8 cellular contexts compared by ENCODE assay signal in genomic region chr11:86245369-86246292, GRCh38. TPM values are rescaled to one million over a fixed set of nuclear protein-coding genes. Genes with fewer than 3 reads are reported as not detected.
DNase-seq lines count a peak whose midpoint lies in the region; TF ChIP-seq lines count a peak whose summit lies in the region.

No MANE protein-coding gene starts in this region.

- H3K27ac Mint-ChIP-seq in neural crest cell (ENCODE audit: unreplicated experiment): no peak overlapping the region

- peak overlapping the region; percentile 95 for H3K4me3 ChIP-seq in epithelial cell of proximal tubule (ENCODE audit: low read depth, low read length)

- no peaks in the 10 kb centered on the region for H3K36me3 Mint-ChIP-seq in neural crest cell (ENCODE audit: low read depth)

- peaks cover 19% of the 10 kb centered on the region for H3K27me3 Mint-ChIP-seq in neural crest cell (ENCODE audit: low read depth)

- no peak overlapping the region for H3K4me3 Mint-ChIP-seq in neural crest cell

- no peaks in the 10 kb centered on the region for H3K9me3 Mint-ChIP-seq in neural crest cell

- H3K27ac ChIP-seq in VCaP: peak overlapping the region; percentile 99

- H3K4me1 Mint-ChIP-seq in neural crest cell: peaks cover 21% of the 10 kb centered on the region

- DNase-seq in activated effector memory CD4-positive, alpha-beta T cell treated with anti-CD3 and anti-CD28 coated beads, Interleukin-2, amount 50 U/mL, for 16 hours: peak; percentile 74
- DNase-seq in activated effector memory CD4-positive, alpha-beta T cell treated with Interleukin-2 at 50 U/mL for 16 hours: no peak
- peak; percentile 19 for DNase-seq in HT1080 (ENCODE audit: low read depth)
- DNase-seq in epithelial cell of proximal tubule (ENCODE audit: low read depth): no peak
- DNase-seq in neural crest cell (ENCODE audit: low read depth, low spot score): peak; percentile 8
- DNase-seq in COLO829 (ENCODE audit: low spot score): no peak
- DNase-seq in HPDE6-E6E7 (ENCODE audit: extremely low spot score): no peak

- TF ChIP-seq CTCF in VCaP (conservative IDR thresholded peaks at IDR 0.05) (no peak), epithelial cell of proximal tubule (conservative IDR thresholded peaks at IDR 0.05; ENCODE audit: low read depth, low read length) (no peak), neural crest cell (conservative IDR thresholded peaks at IDR 0.05) (no peak)

RNA-seq across cellular contexts. Expression of gene EED, which starts 1.1 kb away (rescaled TPM):
- total RNA-seq in HT1080 (2014; rRNA removed; shearing (Covaris generic)): 27.6 and 38.1 TPM in 2 replicates
- polyA plus RNA-seq in HT1080 (2015; cell fraction: cytosol; rRNA removed): 20.0 and 21.0 TPM in 2 replicates
- polyA plus RNA-seq in HT1080 (2015; cell fraction: nucleus; rRNA removed): 42.1 and 42.8 TPM in 2 replicates
- 12.1 and 22.4 TPM in 2 replicates for total RNA-seq in epithelial cell of proximal tubule
- total RNA-seq in neural crest cell: 39.2 and 41.8 TPM in 2 replicates

RNA-seq across cellular contexts. Expression of gene HIKESHI, which starts 56.4 kb away (rescaled TPM):
- total RNA-seq in HT1080 (2014; rRNA removed; shearing (Covaris generic)): 58.5 and 64.1 TPM in 2 replicates
- 62.2 and 67.5 TPM in 2 replicates for polyA plus RNA-seq in HT1080 (2015; cell fraction: cytosol; rRNA removed)
- 36.6 and 40.2 TPM in 2 replicates for polyA plus RNA-seq in HT1080 (2015; cell fraction: nucleus; rRNA removed)
- total RNA-seq in epithelial cell of proximal tubule (41.4 and 45.5 TPM in 2 replicates), neural crest cell (52.6 and 56.7 TPM in 2 replicates)

Comparison
In these comparisons a context has a peak if more than half of its experiments do, and no peak if none do; other contexts are left out.
1. DNase-seq: peak in activated effector memory CD4-positive, alpha-beta T cell treated with anti-CD3 and anti-CD28 coated beads, Interleukin-2, amount 50 U/mL, for 16 hours (single experiment), HT1080 (single experiment) and neural crest cell (single experiment); none in activated effector memory CD4-positive, alpha-beta T cell treated with Interleukin-2 at 50 U/mL for 16 hours (single experiment), epithelial cell of proximal tubule (single experiment), COLO829 (single experiment) and HPDE6-E6E7 (single experiment).